Comparison of ENCODE assay signal across 8 cellular contexts in the genomic region with DNA sequence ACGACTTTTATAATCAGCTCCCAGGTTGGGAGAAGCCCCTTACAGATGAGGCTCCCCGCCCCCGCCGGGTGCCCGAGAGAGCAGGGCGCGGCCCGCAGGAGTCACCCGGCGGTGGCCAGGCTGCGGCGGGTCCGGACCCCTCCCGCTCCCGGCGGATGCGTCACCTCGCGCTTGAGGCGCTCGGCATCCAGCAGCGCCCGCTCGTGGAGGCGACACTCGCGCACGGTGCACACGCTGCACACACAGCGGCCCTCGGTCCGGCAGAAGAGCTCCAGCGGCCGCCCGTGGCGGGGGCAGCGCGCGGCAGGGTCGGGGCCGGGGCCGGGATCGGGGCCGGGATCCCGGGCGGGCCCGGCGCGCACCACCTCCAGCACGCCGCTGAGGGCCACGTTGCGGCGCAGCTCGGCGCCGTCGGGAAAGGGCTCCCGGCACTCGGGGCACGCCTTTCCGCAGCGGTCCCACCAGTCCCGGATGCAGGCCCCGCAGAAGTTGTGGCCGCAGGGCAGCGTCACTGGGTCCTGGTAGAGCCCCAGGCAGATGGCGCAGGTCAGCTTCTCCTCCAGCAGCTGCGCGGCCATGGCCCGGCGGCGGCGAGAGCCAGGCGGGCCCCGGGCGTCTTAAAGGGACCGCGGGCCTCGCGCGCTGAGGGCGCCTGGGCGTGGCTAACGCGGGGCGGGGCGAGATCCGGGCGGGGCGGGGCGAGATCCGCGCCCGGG. TPM values are rescaled to one million over a fixed set of nuclear protein-coding genes. Genes with fewer than 3 reads are reported as not detected.
A peak's percentile ranks its signal among the peaks of the same experiment; 100 is the strongest.
DNase-seq lines count a peak whose midpoint lies in the region; ATAC-seq lines count a peak whose summit lies in the region.

A gene with protein sequence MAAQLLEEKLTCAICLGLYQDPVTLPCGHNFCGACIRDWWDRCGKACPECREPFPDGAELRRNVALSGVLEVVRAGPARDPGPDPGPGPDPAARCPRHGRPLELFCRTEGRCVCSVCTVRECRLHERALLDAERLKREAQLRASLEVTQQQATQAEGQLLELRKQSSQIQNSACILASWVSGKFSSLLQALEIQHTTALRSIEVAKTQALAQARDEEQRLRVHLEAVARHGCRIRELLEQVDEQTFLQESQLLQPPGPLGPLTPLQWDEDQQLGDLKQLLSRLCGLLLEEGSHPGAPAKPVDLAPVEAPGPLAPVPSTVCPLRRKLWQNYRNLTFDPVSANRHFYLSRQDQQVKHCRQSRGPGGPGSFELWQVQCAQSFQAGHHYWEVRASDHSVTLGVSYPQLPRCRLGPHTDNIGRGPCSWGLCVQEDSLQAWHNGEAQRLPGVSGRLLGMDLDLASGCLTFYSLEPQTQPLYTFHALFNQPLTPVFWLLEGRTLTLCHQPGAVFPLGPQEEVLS (minus strand): TSS at position 592 of the 716 bp plus-strand sequence. CDS start 14 bp downstream, at position 578.

- peak within 1 kb of the TSS; percentile 84 for H2AFZ ChIP-seq in mesenchymal stem cell (ENCODE audit: low read depth, low read length)

- peak within 1 kb of the TSS; percentile 33 to 85 for H2BK12ac ChIP-seq in mesenchymal stem cell (ENCODE audit: low read length in 2 of 2)

- H3K14ac ChIP-seq in mesenchymal stem cell (ENCODE audit: low read length in 2 of 2): peak within 1 kb of the TSS in 1 of 2 experiments; percentile 98

- no peak within 1 kb of the TSS for H2BK5ac ChIP-seq in mesenchymal stem cell (ENCODE audit: low read depth, low read length, poor library complexity, severe bottlenecking)

- ATAC-seq in GM18861 (IDR thresholded peaks at IDR 0.05; ENCODE audit: unreplicated experiment) (peak; percentile 47), HG03108 (IDR thresholded peaks at IDR 0.05; ENCODE audit: unreplicated experiment) (peak; percentile 59)

- H3K4me3 ChIP-seq in effector memory CD4-positive, alpha-beta T cell (ENCODE audit: insufficient read depth, low read depth, low read length, poor library complexity, severe bottlenecking): peak within 1 kb of the TSS; percentile 72
- H3K4me3 ChIP-seq in mesenchymal stem cell (ENCODE audit: insufficient read depth in 1 of 2, low read depth in 1 of 2, low read length in 2 of 2): peak within 1 kb of the TSS; percentile 76 to 83

- under 1% methylated on average over 62 of the region's 95 CpGs for WGBS in mesenchymal stem cell

- peak within 1 kb of the TSS; percentile 95 to 96 for H3K18ac ChIP-seq in mesenchymal stem cell (ENCODE audit: low read depth in 1 of 2, low read length in 2 of 2)

- H3K27ac ChIP-seq in effector memory CD4-positive, alpha-beta T cell (ENCODE audit: insufficient read depth, low read length, poor library complexity, severe bottlenecking): peak within 1 kb of the TSS; percentile 61
- peak within 1 kb of the TSS; percentile 44 for H3K27ac ChIP-seq in mesenchymal stem cell (ENCODE audit: low read length, poor library complexity, severe bottlenecking)

- H3K36me3 ChIP-seq in effector memory CD4-positive, alpha-beta T cell (ENCODE audit: control insufficient read depth, insufficient read depth, low read length): peaks cover 44% of the 10 kb centered on the region
- peaks cover 45 to 58% of the 10 kb centered on the region in 2 experiments for H3K36me3 ChIP-seq in mesenchymal stem cell (ENCODE audit: control insufficient read depth in 1 of 2, insufficient read depth in 2 of 2, low read depth in 1 of 2, low read length in 2 of 2)

- no peaks in the 10 kb centered on the region for H3K9me3 ChIP-seq in effector memory CD4-positive, alpha-beta T cell (ENCODE audit: control insufficient read depth, low read length)
- H3K9me3 ChIP-seq in mesenchymal stem cell (ENCODE audit: control insufficient read depth, low read length): no peaks in the 10 kb centered on the region

- H3K4me2 ChIP-seq in mesenchymal stem cell (ENCODE audit: low read length, poor library complexity, severe bottlenecking): peak within 1 kb of the TSS; percentile 61

- H3K79me1 ChIP-seq in mesenchymal stem cell (replicated peaks; ENCODE audit: low read length, poor library complexity, severe bottlenecking): peaks cover 39% of the 10 kb centered on the region

- H3K4ac ChIP-seq in mesenchymal stem cell (ENCODE audit: low read depth in 1 of 2, low read length in 2 of 2): peak within 1 kb of the TSS; percentile 77 to 96

- H4K8ac ChIP-seq in mesenchymal stem cell (ENCODE audit: low read length): peak within 1 kb of the TSS; percentile 95

- H2BK15ac ChIP-seq in mesenchymal stem cell (ENCODE audit: low read depth, poor library complexity, severe bottlenecking): peak within 1 kb of the TSS; percentile 99

- peaks cover 17% of the 10 kb centered on the region for H3K4me1 ChIP-seq in effector memory CD4-positive, alpha-beta T cell (ENCODE audit: control insufficient read depth, insufficient read depth, low read length, poor library complexity, severe bottlenecking)
- peaks cover 29% of the 10 kb centered on the region for H3K4me1 ChIP-seq in mesenchymal stem cell (ENCODE audit: control insufficient read depth, insufficient read depth, low read depth, low read length)

- DNase-seq in AG08395 (ENCODE audit: low spot score) (peak; percentile 88), NCI-H82 treated with DMSO at 0.1 percent for 48 hours (lab: John Stamatoyannopoulos, UW; ENCODE audit: unreplicated experiment) (peak; percentile 20), mesenchymal stem cell (peak; percentile 82)
- DNase-seq in activated CD8-positive, alpha-beta memory T cell treated with anti-CD3 and anti-CD28 coated beads for 1 hour (ENCODE audit: extremely low read depth in 1 of 2, low read depth in 1 of 2): peak; percentile 33 to 66
- peak; percentile 57 to 61 (median 60) for DNase-seq in effector memory CD4-positive, alpha-beta T cell
- DNase-seq in stimulated activated CD8-positive, alpha-beta memory T cell treated with anti-CD3 and anti-CD28 coated beads, Interleukin-12 subunit alpha, Interleukin-12 subunit beta, amount 100 ng/mL, for 4 hours (ENCODE audit: low read depth): peak; percentile 70

- H3K23ac ChIP-seq in mesenchymal stem cell (ENCODE audit: low read length in 2 of 2): peak within 1 kb of the TSS in 1 of 2 experiments; percentile 75

- peak within 1 kb of the TSS; percentile 96 for H4K91ac ChIP-seq in mesenchymal stem cell (ENCODE audit: low read length)

- H2AK5ac ChIP-seq in mesenchymal stem cell (ENCODE audit: low read length, severe bottlenecking): peak within 1 kb of the TSS; percentile 66

- peak within 1 kb of the TSS; percentile 83 for H3K9ac ChIP-seq in mesenchymal stem cell (ENCODE audit: low read length)

- peak within 1 kb of the TSS; percentile 52 for H2BK120ac ChIP-seq in mesenchymal stem cell (ENCODE audit: low read depth, low read length)

- no peaks in the 10 kb centered on the region for H3K27me3 ChIP-seq in effector memory CD4-positive, alpha-beta T cell (replicated peaks; ENCODE audit: control insufficient read depth, insufficient read depth, low read length, poor library complexity, severe bottlenecking)
- H3K27me3 ChIP-seq in mesenchymal stem cell (ENCODE audit: control insufficient read depth in 1 of 2, insufficient read depth in 1 of 2, low read length in 2 of 2): no peaks in the 10 kb centered on the region

RNA-seq across cellular contexts. Expression of the gene that starts here (rescaled TPM):
- polyA plus RNA-seq in mesenchymal stem cell (2013, experiment 1 of 2): 15.7 TPM
- 15.2 TPM for polyA plus RNA-seq in mesenchymal stem cell (2013, experiment 2 of 2)

Comparison
In these comparisons a context has a peak if more than half of its experiments do, and no peak if none do; other contexts are left out.
1. Peak in every context shown above with its lines: DNase-seq, ATAC-seq, H3K4me3 ChIP-seq and H3K27ac ChIP-seq.
2. DNase-seq: peak in every context shown above with its lines; median percentile 88 in AG08395; 82 in mesenchymal stem cell; 70 in stimulated activated CD8-positive, alpha-beta memory T cell treated with anti-CD3 and anti-CD28 coated beads, Interleukin-12 subunit alpha, Interleukin-12 subunit beta, amount 100 ng/mL, for 4 hours; 60 in effector memory CD4-positive, alpha-beta T cell; 50 in activated CD8-positive, alpha-beta memory T cell treated with anti-CD3 and anti-CD28 coated beads for 1 hour; 20 in NCI-H82 treated with DMSO at 0.1 percent for 48 hours.